9 cellular contexts compared by ENCODE assay signal in genomic region chr6:90368601-90369000, GRCh38.
DNase-seq lines count a peak whose midpoint lies in the region; FAIRE-seq and TF ChIP-seq lines count a peak whose summit lies in the region.
"Had no signal": no experiment of that assay in that cellular context is flagged by ENCODE, and none has a peak within 500 bp of the region (broad histone marks: within the 10 kb centered on the region; RNA-seq: fewer than 3 reads in every experiment).

No MANE protein-coding gene starts in this region.

- no peak overlapping the region for H3K27ac ChIP-seq in OCI-LY7 (ENCODE audit: low read depth, low read length, poor library complexity, severe bottlenecking)
- H3K27ac ChIP-seq in esophagus squamous epithelium = peak overlapping the region; percentile 5 to 72 (median 36)
- peak overlapping the region; percentile 76 for H3K27ac ChIP-seq in rectal smooth muscle tissue (ENCODE audit: low read depth, low read length)

- H3K9me3 ChIP-seq in OCI-LY7 (ENCODE audit: low read length) (0 out of 2 replicates have a peak, but pooled peaks cover 6% of the 10 kb centered on the region), esophagus squamous epithelium (no peaks in the 10 kb centered on the region)
- H3K9me3 ChIP-seq: heart left ventricle had no signal

- CTCF ChIA-PET in OCI-LY7 (lab: Charles Lee; ENCODE audit: unreplicated experiment) = interaction anchor here (0.6 to 0.8 kb wide), 2 partner anchors 22 to 514 kb away, joined by 3 to 5 read pairs; no protein-coding TSS in a partner anchor

- H2AFZ ChIP-seq in OCI-LY7 (ENCODE audit: low read length) = peak overlapping the region; percentile 21

- no peaks in the 10 kb centered on the region for H3K27me3 ChIP-seq in esophagus squamous epithelium
- H3K27me3 ChIP-seq in rectal smooth muscle tissue (ENCODE audit: control insufficient read depth, insufficient read depth, low read length) = no peaks in the 10 kb centered on the region
- H3K27me3 ChIP-seq: heart left ventricle had no signal

- DNase-seq in OCI-LY7 (ENCODE audit: low spot score) (no peak), esophagus squamous epithelium (lab: John Stamatoyannopoulos, UW) (no peak), NK-92 (lab: John Stamatoyannopoulos, UW; ENCODE audit: unreplicated experiment) (no peak), pons (ENCODE audit: low spot score) (no peak), GM20000 (ENCODE audit: low spot score) (no peak)
- no peak for DNase-seq in stimulated activated CD4-positive, alpha-beta T cell treated with anti-CD3 and anti-CD28 coated beads, Interleukin-12 subunit alpha, Interleukin-12 subunit beta, amount 100 ng/mL, for 4 hours

- no peak overlapping the region for H3K9ac ChIP-seq in rectal smooth muscle tissue (ENCODE audit: low read length)

- no peaks in the 10 kb centered on the region for H3K79me2 ChIP-seq in OCI-LY7 (ENCODE audit: insufficient read depth, low read depth, low read length)

- H3K4me2 ChIP-seq in OCI-LY7 (ENCODE audit: low read length) = no peak overlapping the region

- H3K4me3 ChIP-seq in OCI-LY7 (ENCODE audit: low read depth, low read length, poor library complexity, severe bottlenecking) = no peak overlapping the region
- H3K4me3 ChIP-seq in esophagus squamous epithelium = no peak overlapping the region
- no peak overlapping the region for H3K4me3 ChIP-seq in rectal smooth muscle tissue (ENCODE audit: low read length)
- H3K4me3 ChIP-seq: heart left ventricle had no signal

- H4K20me1 ChIP-seq in OCI-LY7 (ENCODE audit: insufficient read depth, low read length) = no peaks in the 10 kb centered on the region

- H3K36me3 ChIP-seq in OCI-LY7 (ENCODE audit: insufficient read depth, low read length) (no peaks in the 10 kb centered on the region), esophagus squamous epithelium (no peaks in the 10 kb centered on the region), rectal smooth muscle tissue (ENCODE audit: control insufficient read depth, insufficient read depth, low read length) (no peaks in the 10 kb centered on the region)
- H3K36me3 ChIP-seq: heart left ventricle had no signal

- peak; percentile 30 for FAIRE-seq in G401.6 (lab: Jason Lieb, UNC)

- BruUV-seq in OCI-LY7 (replicated peaks; lab: Mats Ljungman, UMichigan) = no TSS peak

- intact Hi-C loops in OCI-LY7 (cut with micrococcal nuclease; ENCODE audit: unreplicated experiment) = no loop called here
- intact Hi-C loops in esophagus squamous epithelium (cut with DNase I) = no loop called here

- no peaks in the 10 kb centered on the region for H3K9me2 ChIP-seq in OCI-LY7 (ENCODE audit: insufficient read depth, low read length)

- TF ChIP-seq POLR2A in esophagus squamous epithelium (IDR thresholded peaks at IDR 0.05) = no peak

- POLR2A ChIA-PET in OCI-LY7 (lab: Charles Lee) = interaction anchor here (0.6 to 3.1 kb wide), 10 partner anchors 9 to 105 kb away, joined by 3 to 13 read pairs (median 4); no protein-coding TSS in a partner anchor

- H3K4me1 ChIP-seq in OCI-LY7 (ENCODE audit: insufficient read depth, low read length, poor library complexity, severe bottlenecking) = peaks cover 51% of the 10 kb centered on the region
- H3K4me1 ChIP-seq in esophagus squamous epithelium = peaks cover 3 to 19% (median 4%) of the 10 kb centered on the region in 3 donors
- H3K4me1 ChIP-seq in rectal smooth muscle tissue (ENCODE audit: control insufficient read depth, insufficient read depth, low read length) = peaks cover 6% of the 10 kb centered on the region

- TF ChIP-seq CTCF in OCI-LY7 (conservative IDR thresholded peaks at IDR 0.05; ENCODE audit: low read length) (no peak), esophagus squamous epithelium (IDR thresholded peaks at IDR 0.05) (no peak), GM20000 (IDR thresholded peaks at IDR 0.05; ENCODE audit: extremely low read depth, missing control alignments) (no peak)
